21 cellular contexts compared by ENCODE assay signal in the genomic region with DNA sequence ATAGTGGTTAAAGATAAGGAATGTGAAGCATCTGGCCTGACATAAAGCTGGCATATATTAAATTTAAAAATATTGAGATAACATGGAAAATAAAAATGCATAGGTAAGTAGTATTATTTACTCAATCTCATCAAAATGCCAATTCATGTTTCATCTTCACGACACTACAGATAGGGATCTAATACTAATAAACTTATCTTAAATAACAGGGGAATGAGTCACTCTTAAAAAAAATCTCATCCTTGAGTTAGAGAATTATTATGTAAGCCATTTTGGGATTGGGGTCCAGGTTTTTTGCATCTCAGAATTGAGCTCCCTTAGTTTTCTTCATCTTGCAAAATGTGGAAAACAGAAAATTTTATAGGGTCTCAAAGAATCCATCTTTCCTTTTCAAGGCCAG.
"Had no signal": no experiment of that assay in that cellular context is flagged by ENCODE, and none has a peak within 500 bp of the region (broad histone marks: within the 10 kb centered on the region; RNA-seq: fewer than 3 reads in every experiment).

No MANE protein-coding gene starts in this region.

- H3K27me3 ChIP-seq: heart left ventricle, ovary, right atrium auricular region, sigmoid colon, stomach, transverse colon had no signal

- H3K4me1 Mint-ChIP-seq: endodermal cell had no signal

- H3K27me3 Mint-ChIP-seq: naive thymus-derived CD8-positive, alpha-beta T cell had no signal

- H3K27ac ChIP-seq: coronary artery, heart left ventricle, ovary, right atrium auricular region, sigmoid colon, stomach, thoracic aorta, transverse colon had no signal

- H3K27ac Mint-ChIP-seq: endodermal cell had no signal

- H3K9me3 ChIP-seq: mucosa of descending colon, ovary, right atrium auricular region, sigmoid colon, stomach, thoracic aorta, transverse colon had no signal

- H3K4me3 Mint-ChIP-seq: endodermal cell, neural crest cell had no signal

- H3K36me3 ChIP-seq: heart left ventricle, ovary, right atrium auricular region, sigmoid colon, stomach, thoracic aorta, transverse colon had no signal

- DNase-seq: effector CD4-positive, alpha-beta T cell; endodermal cell; heart left ventricle; hippocampal formation; mucosa of descending colon; naive thymus-derived CD8-positive, alpha-beta T cell; nucleus accumbens; ovary; sigmoid colon; small intestine; stimulated activated CD4-positive, alpha-beta T cell treated with anti-CD3 and anti-CD28 coated beads, Interleukin-12 subunit alpha, Interleukin-12 subunit beta, amount 100 ng/mL, for 4 hours; stimulated activated naive CD4-positive, alpha-beta T cell; stomach; substantia nigra; transverse colon had no signal

- FAIRE-seq: frontal cortex, small intestine had no signal

- H3K36me3 Mint-ChIP-seq: naive thymus-derived CD8-positive, alpha-beta T cell had no signal

- ATAC-seq: heart left ventricle, left lobe of liver, mucosa of descending colon had no signal

- H3K4me3 ChIP-seq: coronary artery, heart left ventricle, mucosa of descending colon, ovary, right atrium auricular region, sigmoid colon, stomach, thoracic aorta, transverse colon had no signal
